11 cellular contexts compared by ENCODE assay signal in genomic region chr17:1493291-1493980, GRCh38. TPM values are rescaled to one million over a fixed set of nuclear protein-coding genes. Genes with fewer than 3 reads are reported as not detected.
DNase-seq lines count a peak whose midpoint lies in the region; ATAC-seq and TF ChIP-seq lines count a peak whose summit lies in the region.
"Had no signal": no experiment of that assay in that cellular context is flagged by ENCODE, and none has a peak within 500 bp of the region (broad histone marks: within the 10 kb centered on the region; RNA-seq: fewer than 3 reads in every experiment).

No MANE protein-coding gene starts in this region.

- no peak for DNase-seq in CD4-positive, alpha-beta T cell
- no peak for DNase-seq in hepatocyte (ENCODE audit: low spot score)
- DNase-seq in C1 segment of cervical spinal cord (lab: John Stamatoyannopoulos, UW): no peak
- DNase-seq in NCI-H446 (lab: John Stamatoyannopoulos, UW): no peak
- DNase-seq in globus pallidus (ENCODE audit: low spot score): no peak
- DNase-seq: DMS79 treated with DMSO at 0.1 percent for 48 hours, NCI-H1417, ovary had no signal

- no peak overlapping the region for H3K9ac ChIP-seq in rectal smooth muscle tissue (ENCODE audit: low read length)

- CTCF ChIA-PET in CD4-positive, alpha-beta T cell (lab: Charles Lee): no interaction called here

- H3K9me3 ChIP-seq in CD4-positive, alpha-beta T cell (ENCODE audit: control insufficient read depth, low read length): no peaks in the 10 kb centered on the region
- no peaks in the 10 kb centered on the region for H3K9me3 ChIP-seq in hepatocyte (ENCODE audit: low read depth)
- H3K9me3 ChIP-seq: ovary had no signal

- H3K4me1 ChIP-seq in hepatocyte (ENCODE audit: insufficient read depth) (peaks cover 29% of the 10 kb centered on the region), rectal smooth muscle tissue (ENCODE audit: control insufficient read depth, insufficient read depth, low read length) (peaks cover 36% of the 10 kb centered on the region)

- no peak overlapping the region for H3K27ac ChIP-seq in CD4-positive, alpha-beta T cell (ENCODE audit: low read depth, low read length)
- H3K27ac ChIP-seq in VCaP (peak overlapping the region; percentile 94), hepatocyte (no peak overlapping the region), rectal smooth muscle tissue (ENCODE audit: low read depth, low read length) (peak overlapping the region; percentile 70)

- H3K27ac Mint-ChIP-seq in CD4-positive, alpha-beta T cell: peak overlapping the region; percentile 80

- no peaks in the 10 kb centered on the region for H4K20me1 ChIP-seq in hepatocyte (ENCODE audit: insufficient read depth, poor library complexity, severe bottlenecking)

- 75% methylated on average over 20 of the region's 23 CpGs for WGBS in hepatocyte (ENCODE audit: low lambda C conversion rate, missing lambda C conversion rate)

- no peaks in the 10 kb centered on the region for H3K27me3 ChIP-seq in CD4-positive, alpha-beta T cell (ENCODE audit: control insufficient read depth, insufficient read depth, low read length)
- H3K27me3 ChIP-seq in hepatocyte (no peaks in the 10 kb centered on the region), rectal smooth muscle tissue (ENCODE audit: control insufficient read depth, insufficient read depth, low read length) (no peaks in the 10 kb centered on the region)
- H3K27me3 ChIP-seq: ovary had no signal

- H2AFZ ChIP-seq in hepatocyte: no peak overlapping the region

- peaks cover 26% of the 10 kb centered on the region for H3K79me2 ChIP-seq in hepatocyte

- H3K9me2 ChIP-seq in hepatocyte (replicated peaks; ENCODE audit: insufficient read depth): no peaks in the 10 kb centered on the region

- peaks cover 31% of the 10 kb centered on the region for H3K4me1 Mint-ChIP-seq in CD4-positive, alpha-beta T cell (ENCODE audit: low read depth)

- intact Hi-C loops in CD4-positive, alpha-beta T cell (cut with DNase I, micrococcal nuclease): loop anchor here (2.0 to 5.0 kb wide), 2 partner anchors 21 to 36 kb away; partner anchors contain the start of gene CRK (in 1 of the 2)

- no peaks in the 10 kb centered on the region for H3K27me3 Mint-ChIP-seq in CD4-positive, alpha-beta T cell

- POLR2A ChIA-PET in CD4-positive, alpha-beta T cell (lab: Charles Lee): interaction anchor here (1.2 to 4.1 kb wide), 3 partner anchors 23 to 37 kb away, joined by 5 to 33 read pairs (median 7); partner anchors contain the start of genes CRK and INPP5K

- ATAC-seq in CD4-positive, alpha-beta T cell (ENCODE audit: poor library complexity): no peak
- ATAC-seq in GM21360 (IDR thresholded peaks at IDR 0.05; ENCODE audit: unreplicated experiment): no peak

- no peaks in the 10 kb centered on the region for H3K36me3 ChIP-seq in hepatocyte (replicated peaks; ENCODE audit: insufficient read depth, low read depth)
- H3K36me3 ChIP-seq in rectal smooth muscle tissue (ENCODE audit: control insufficient read depth, insufficient read depth, low read length): peaks cover 17% of the 10 kb centered on the region
- H3K36me3 ChIP-seq: ovary had no signal

- H3K36me3 Mint-ChIP-seq in CD4-positive, alpha-beta T cell (ENCODE audit: low read depth): peaks cover 41% of the 10 kb centered on the region

- H3K4me3 ChIP-seq in hepatocyte: no peak overlapping the region
- peak overlapping the region; percentile 14 for H3K4me3 ChIP-seq in rectal smooth muscle tissue (ENCODE audit: low read length)
- H3K4me3 ChIP-seq: ovary had no signal

- peak overlapping the region; percentile 91 for H3K4me3 Mint-ChIP-seq in CD4-positive, alpha-beta T cell

- H3K4me2 ChIP-seq in hepatocyte: peak overlapping the region; percentile 99

- TF ChIP-seq CTCF in CD4-positive, alpha-beta T cell (IDR thresholded peaks at IDR 0.05): no peak
- TF ChIP-seq CTCF in VCaP (conservative IDR thresholded peaks at IDR 0.05): no peak
- no peak for TF ChIP-seq CTCF in hepatocyte (IDR thresholded peaks at IDR 0.05; ENCODE audit: poor library complexity)

- no peaks in the 10 kb centered on the region for H3K9me3 Mint-ChIP-seq in CD4-positive, alpha-beta T cell

RNA-seq across cellular contexts. Expression of gene MYO1C, which starts 0.9 kb away (rescaled TPM):
- total RNA-seq in CD4-positive, alpha-beta T cell: 10 to 100 TPM; 21.0 to 24.7 TPM
- 74.4 and 76.8 TPM in 2 replicates for total RNA-seq in hepatocyte
- 85.3 and 92.3 TPM in 2 replicates for polyA plus RNA-seq in hepatocyte

RNA-seq across cellular contexts. Expression of gene INPP5K, which starts 23.0 kb away (rescaled TPM):
- total RNA-seq in CD4-positive, alpha-beta T cell: 100 to 1,000 TPM; 199 to 207 TPM
- 34.7 and 48.4 TPM in 2 replicates for total RNA-seq in hepatocyte
- polyA plus RNA-seq in hepatocyte: 33.5 and 40.4 TPM in 2 replicates

RNA-seq across cellular contexts. Expression of gene CRK, which starts 37.4 kb away (rescaled TPM):
- total RNA-seq in CD4-positive, alpha-beta T cell: 10 to 100 TPM; 13.6 to 14.5 TPM
- 66.7 and 72.1 TPM in 2 replicates for total RNA-seq in hepatocyte
- polyA plus RNA-seq in hepatocyte: 66.5 and 69.2 TPM in 2 replicates

Comparison
In these comparisons a context has a peak if more than half of its experiments do, and no peak if none do; other contexts are left out.
1. H3K27ac ChIP-seq: peak in VCaP (single experiment) and rectal smooth muscle tissue (single experiment); none in CD4-positive, alpha-beta T cell (single experiment) and hepatocyte (single experiment).